ENCODE assay signal across 8 cellular contexts in the genomic region with DNA sequence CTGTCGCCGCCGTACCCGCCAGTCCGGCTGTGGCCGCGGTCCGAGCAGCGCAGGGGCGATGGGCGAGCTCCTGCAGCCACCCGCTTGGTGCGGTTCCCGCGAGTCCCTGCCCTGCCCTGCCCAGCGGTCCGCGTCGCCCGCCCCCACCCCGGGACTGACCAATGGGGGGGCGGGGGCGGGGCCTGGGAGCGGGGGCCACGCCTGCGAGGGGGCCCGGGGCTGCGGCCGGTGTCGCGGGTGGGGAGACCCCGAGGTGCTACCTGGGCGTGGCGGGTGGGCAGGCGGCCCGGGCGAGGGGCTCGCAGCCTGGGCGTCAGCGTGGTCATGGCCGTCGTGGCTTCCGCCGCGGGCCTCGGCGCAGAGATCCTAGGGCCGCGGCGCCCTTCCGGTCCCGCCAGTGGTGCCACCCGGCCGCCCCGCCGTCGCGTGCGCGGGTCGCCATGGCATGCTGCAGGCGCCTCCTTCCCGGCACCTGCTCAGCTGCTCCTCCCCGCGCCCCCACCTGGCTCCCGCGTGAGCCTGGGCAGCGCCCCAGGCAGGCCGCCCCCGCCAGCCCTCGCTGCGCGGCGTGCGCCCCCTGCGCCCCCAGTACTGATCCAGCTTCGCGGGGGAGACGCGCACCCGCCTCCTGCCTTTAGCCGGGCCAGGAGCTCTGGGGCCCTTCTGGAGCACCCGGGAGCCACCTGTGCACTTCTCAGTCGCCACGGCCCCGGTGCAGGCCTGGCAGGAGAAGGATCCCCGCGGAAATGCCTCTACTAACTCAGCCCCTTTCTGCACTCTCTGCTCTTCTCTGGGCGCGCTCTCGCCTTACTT. TPM values are rescaled to one million over a fixed set of nuclear protein-coding genes. Genes with fewer than 3 reads are reported as not detected.
A peak's percentile ranks its signal among the peaks of the same experiment; 100 is the strongest.
DNase-seq lines count a peak whose midpoint lies in the region; ATAC-seq, FAIRE-seq and TF ChIP-seq lines count a peak whose summit lies in the region.

A gene with protein sequence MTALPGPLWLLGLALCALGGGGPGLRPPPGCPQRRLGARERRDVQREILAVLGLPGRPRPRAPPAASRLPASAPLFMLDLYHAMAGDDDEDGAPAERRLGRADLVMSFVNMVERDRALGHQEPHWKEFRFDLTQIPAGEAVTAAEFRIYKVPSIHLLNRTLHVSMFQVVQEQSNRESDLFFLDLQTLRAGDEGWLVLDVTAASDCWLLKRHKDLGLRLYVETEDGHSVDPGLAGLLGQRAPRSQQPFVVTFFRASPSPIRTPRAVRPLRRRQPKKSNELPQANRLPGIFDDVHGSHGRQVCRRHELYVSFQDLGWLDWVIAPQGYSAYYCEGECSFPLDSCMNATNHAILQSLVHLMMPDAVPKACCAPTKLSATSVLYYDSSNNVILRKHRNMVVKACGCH (minus strand): TSS at position 108 of the 813 bp plus-strand sequence. CDS start 380 bp downstream, outside the sequence.

- no peaks in the 10 kb centered on the region for H3K9me3 ChIP-seq in body of pancreas
- no peaks in the 10 kb centered on the region for H3K9me3 ChIP-seq in kidney (ENCODE audit: control insufficient read depth in 1 of 2, low read length in 2 of 2)

- H3K27ac ChIP-seq in body of pancreas (peak within 1 kb of the TSS; percentile 76 to 87 (median 78)), kidney (ENCODE audit: low read depth in 2 of 2, low read length in 2 of 2) (no peak within 1 kb of the TSS)

- intact Hi-C loops in body of pancreas (cut with DNase I) (no loop called here), kidney (cut with DNase I) (no loop called here)

- 1 to 40% methylated on average over 3 to 74 of the region's 91 CpGs for WGBS in body of pancreas, 2 donors

- H3K27me3 ChIP-seq in body of pancreas: no peaks in the 10 kb centered on the region

- peak; percentile 43 to 52 (median 44) for TF ChIP-seq POLR2A in body of pancreas (IDR thresholded peaks at IDR 0.05)

- H3K4me1 ChIP-seq in body of pancreas: peaks cover 27% of the 10 kb centered on the region
- H3K4me1 ChIP-seq in kidney (ENCODE audit: control insufficient read depth in 1 of 2, insufficient read depth in 1 of 2, low read depth in 1 of 2, low read length in 2 of 2): peaks cover 0 to 2% of the 10 kb centered on the region in 2 donors

- TF ChIP-seq CTCF in GM20000 (IDR thresholded peaks at IDR 0.05; ENCODE audit: extremely low read depth, missing control alignments): no peak
- no peak for TF ChIP-seq CTCF in body of pancreas (IDR thresholded peaks at IDR 0.05)
- TF ChIP-seq CTCF in kidney (IDR thresholded peaks at IDR 0.05; ENCODE audit: borderline replicate concordance, extremely low read depth, insufficient read depth): no peak

- peak within 1 kb of the TSS; percentile 6 to 50 for H3K4me3 ChIP-seq in body of pancreas
- peak within 1 kb of the TSS in 1 of 2 donors; percentile 21 for H3K4me3 ChIP-seq in kidney (ENCODE audit: low read length in 2 of 2)

- no peak within 1 kb of the TSS for H3K9ac ChIP-seq in kidney (ENCODE audit: low read length in 2 of 2)

- peak; percentile 89 for ATAC-seq in body of pancreas

- no peak for FAIRE-seq in kidney (lab: Jason Lieb, UNC)

- DNase-seq in COLO668 (lab: John Stamatoyannopoulos, UW; ENCODE audit: unreplicated experiment) (peak; percentile 100), GM20000 (ENCODE audit: low spot score) (peak; percentile 92), MV-4-11 (lab: John Stamatoyannopoulos, UW) (peak; percentile 56), T-helper 1 cell (peak; percentile 18 to 50 (median 42)), body of pancreas (peak; percentile 77 to 85 (median 80)), kidney (peak; percentile 93), cortex of kidney (lab: John Stamatoyannopoulos, UW) (no peak)
- peak in 2 of 3 donors; percentile 16 to 35 for DNase-seq in stimulated activated CD4-positive, alpha-beta T cell treated with anti-CD3 and anti-CD28 coated beads, Interleukin-12 subunit alpha, Interleukin-12 subunit beta, amount 100 ng/mL, for 48 hours (ENCODE audit: low read depth in 2 of 3, low spot score in 1 of 3)

- H3K36me3 ChIP-seq in body of pancreas (replicated peaks in 1 of 2; ENCODE audit: insufficient read depth in 1 of 2, low read depth in 2 of 2): no peaks in the 10 kb centered on the region
- H3K36me3 ChIP-seq in kidney (ENCODE audit: control insufficient read depth in 1 of 2, insufficient read depth in 2 of 2, low read length in 2 of 2): no peaks in the 10 kb centered on the region

RNA-seq across cellular contexts. Expression of the gene that starts here (rescaled TPM):
- 1 to 10 TPM; 2.3 to 5.4 TPM for total RNA-seq in body of pancreas
- total RNA-seq in kidney: 4.9 TPM
- polyA plus RNA-seq in kidney (ENCODE audit: insufficient read depth, low read depth, low replicate concordance): 0.34 TPM

Comparison
In these comparisons a context has a peak if more than half of its experiments do, and no peak if none do; other contexts are left out.
1. H3K27ac ChIP-seq: peak in body of pancreas (4 of 4); none in kidney (0 of 2).